Comparison of ENCODE assay signal across 8 cellular contexts in genomic region chr11:10930224-10930960, GRCh38.
DNase-seq lines count a peak whose midpoint lies in the region; ATAC-seq and TF ChIP-seq lines count a peak whose summit lies in the region.

No MANE protein-coding gene starts in this region.

- H3K4me3 ChIP-seq in HUES48 (ENCODE audit: low read depth, low read length) (peak overlapping the region; percentile 78), fibroblast of villous mesenchyme (ENCODE audit: low read depth, low read length) (peak overlapping the region; percentile 69), osteoblast (ENCODE audit: insufficient read depth, low read length) (peak overlapping the region; percentile 77)

- no peak for ATAC-seq in HG03025 (IDR thresholded peaks at IDR 0.05; ENCODE audit: low FRiP score, unreplicated experiment)
- no peak for ATAC-seq in GM18520 (IDR thresholded peaks at IDR 0.05; ENCODE audit: unreplicated experiment)

- no peaks in the 10 kb centered on the region for H4K20me1 ChIP-seq in osteoblast (ENCODE audit: insufficient read depth, low read length)

- no peaks in the 10 kb centered on the region for H3K9me3 ChIP-seq in HUES48 (ENCODE audit: control insufficient read depth, insufficient read depth, low read length)
- H3K9me3 ChIP-seq in osteoblast (ENCODE audit: low read depth, low read length): no peaks in the 10 kb centered on the region

- H3K27me3 ChIP-seq in HUES48 (ENCODE audit: control insufficient read depth, insufficient read depth, low read length): peaks cover 25% of the 10 kb centered on the region
- H3K27me3 ChIP-seq in osteoblast (ENCODE audit: insufficient read depth, low read length): no peaks in the 10 kb centered on the region

- DNase-seq in COLO668 (lab: John Stamatoyannopoulos, UW; ENCODE audit: unreplicated experiment): peak; percentile 64
- DNase-seq in activated CD8-positive, alpha-beta memory T cell treated with anti-CD3 and anti-CD28 coated beads, Interleukin-2, amount 50 U/mL, for 48 hours: peak; percentile 62
- DNase-seq in fibroblast of villous mesenchyme (ENCODE audit: low read depth): peak; percentile 52
- DNase-seq in osteoblast (ENCODE audit: insufficient read length, low spot score, missing footprints): peak; percentile 83
- DNase-seq in midbrain (lab: John Stamatoyannopoulos, UW): no peak

- peak overlapping the region; percentile 62 for H3K9ac ChIP-seq in HUES48 (ENCODE audit: low read depth, low read length)

- peaks cover 21% of the 10 kb centered on the region for H3K4me1 ChIP-seq in HUES48 (ENCODE audit: control insufficient read depth, insufficient read depth, low read length)
- peaks cover 25% of the 10 kb centered on the region for H3K4me1 ChIP-seq in osteoblast (ENCODE audit: insufficient read depth, low read length)

- H3K27ac ChIP-seq in HUES48 (ENCODE audit: low read depth, low read length) (peak overlapping the region; percentile 61), osteoblast (ENCODE audit: low read depth, low read length) (peak overlapping the region; percentile 86)

- H3K4me2 ChIP-seq in osteoblast (ENCODE audit: insufficient read depth, low read length): peak overlapping the region; percentile 92

- peak overlapping the region; percentile 94 for H2AFZ ChIP-seq in osteoblast (ENCODE audit: low read length)

- H3K79me2 ChIP-seq in osteoblast (ENCODE audit: insufficient read depth, low read length): no peaks in the 10 kb centered on the region

- no peaks in the 10 kb centered on the region for H3K36me3 ChIP-seq in HUES48 (ENCODE audit: control insufficient read depth, insufficient read depth, low read length)
- H3K36me3 ChIP-seq in osteoblast (ENCODE audit: insufficient read depth, low read length): no peaks in the 10 kb centered on the region

- TF ChIP-seq CTCF in fibroblast of villous mesenchyme (IDR thresholded peaks at IDR 0.05; ENCODE audit: insufficient read depth, low read depth, low read length): peak; percentile 9
- TF ChIP-seq CTCF in osteoblast (IDR thresholded peaks at IDR 0.05; ENCODE audit: extremely low read depth, low read depth, low read length): no peak
